12 cellular contexts compared by ENCODE assay signal in the genomic region with DNA sequence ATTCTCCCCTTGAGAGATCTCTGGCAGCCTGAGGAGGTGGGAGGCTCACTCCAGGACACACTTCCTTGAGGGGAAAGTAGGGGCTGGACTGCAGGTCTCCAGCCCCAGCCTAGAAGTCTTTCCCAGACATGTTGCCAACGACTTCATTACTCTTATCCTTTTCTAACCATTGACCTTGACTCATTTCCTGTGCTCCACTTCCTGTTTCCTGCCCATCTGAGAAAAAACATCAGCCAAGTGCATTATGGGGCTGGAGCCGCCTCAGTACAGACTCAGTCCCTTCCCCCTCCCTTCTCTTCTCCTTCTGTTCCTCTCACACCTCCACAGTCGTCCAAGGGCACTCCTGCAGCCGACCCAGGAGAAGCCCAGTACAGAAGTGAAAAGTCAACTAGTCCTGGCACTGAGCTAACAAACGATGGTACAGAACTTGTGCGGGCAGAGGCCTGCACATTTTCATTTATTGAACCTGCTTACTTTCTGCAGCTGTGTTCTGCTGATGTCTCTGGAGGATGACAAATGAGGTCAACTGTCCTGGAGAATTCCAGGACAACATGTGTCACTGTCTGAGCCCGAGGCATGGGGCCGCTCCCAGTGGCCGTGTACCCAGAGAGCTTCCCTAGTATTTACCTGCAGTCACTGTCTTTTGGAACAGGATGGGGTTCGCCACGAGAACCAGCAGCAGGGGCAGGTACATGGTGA. TPM values are rescaled to one million over a fixed set of nuclear protein-coding genes. Genes with fewer than 3 reads are reported as not detected.
DNase-seq lines count a peak whose midpoint lies in the region; ATAC-seq and TF ChIP-seq lines count a peak whose summit lies in the region.
"Had no signal": no experiment of that assay in that cellular context is flagged by ENCODE, and none has a peak within 500 bp of the region (broad histone marks: within the 10 kb centered on the region; RNA-seq: fewer than 3 reads in every experiment).

No MANE protein-coding gene starts in this region.

- TF ChIP-seq CTCF in choroid plexus epithelial cell (conservative IDR thresholded peaks at IDR 0.05; ENCODE audit: low read depth, low read length) = no peak

- no peak overlapping the region for H3K4me3 ChIP-seq in choroid plexus epithelial cell (ENCODE audit: low read depth, low read length)
- H3K4me3 ChIP-seq: cardiac muscle cell, vagina had no signal

- DNase-seq in GDM1 (lab: John Stamatoyannopoulos, UW) = peak; percentile 40
- peak; percentile 29 to 32 for DNase-seq in NOMO-1 (lab: John Stamatoyannopoulos, UW; ENCODE audit: unreplicated experiment in 2 of 2)
- DNase-seq in choroid plexus epithelial cell (ENCODE audit: low read depth) = peak; percentile 20
- peak; percentile 36 for DNase-seq in myocyte (ENCODE audit: low read depth)
- no peak for DNase-seq in T-helper 9 cell
- DNase-seq in anterior cingulate cortex (lab: John Stamatoyannopoulos, UW) = no peak
- DNase-seq: NCI-H510A treated with DMSO at 0.1 percent for 48 hours; stimulated activated CD4-positive, alpha-beta T cell treated with anti-CD3 and anti-CD28 coated beads, Interleukin-1b, Interleukin-23, amount 100 ng/mL, for 48 hours had no signal

- no peak for ATAC-seq in GM18519 (IDR thresholded peaks at IDR 0.05; ENCODE audit: low FRiP score, unreplicated experiment)
- ATAC-seq in HG03354 (IDR thresholded peaks at IDR 0.05; ENCODE audit: poor library complexity, severe bottlenecking, unreplicated experiment) = no peak

RNA-seq across cellular contexts. Expression of a gene that starts 20.1 kb away (rescaled TPM):
- total RNA-seq in myocyte = not detected in 2 replicates
- polyA plus RNA-seq in myocyte (2012) = not detected
- total RNA-seq: vagina had no signal

RNA-seq across cellular contexts. Expression of a gene that starts 40.7 kb away (rescaled TPM):
- total RNA-seq in myocyte = 5.5 and 18.3 TPM in 2 replicates
- polyA plus RNA-seq in myocyte (2012) = 9.0 TPM

Comparison
In these comparisons a context has a peak if more than half of its experiments do, and no peak if none do; other contexts are left out.
1. DNase-seq: peak in GDM1 (single experiment), NOMO-1 (2 of 2), choroid plexus epithelial cell (single experiment) and myocyte (single experiment); none in T-helper 9 cell (single experiment) and anterior cingulate cortex (0 of 58).